Comparison of ENCODE assay signal across 8 cellular contexts in genomic region chr14:53217283-53217994, GRCh38.
DNase-seq lines count a peak whose midpoint lies in the region; ATAC-seq lines count a peak whose summit lies in the region.

No MANE protein-coding gene starts in this region.

- no peaks in the 10 kb centered on the region for H3K27me3 ChIP-seq in esophagus (ENCODE audit: control insufficient read depth in 1 of 2, insufficient read depth in 2 of 2, low read length in 2 of 2)
- H3K27me3 ChIP-seq in naive thymus-derived CD4-positive, alpha-beta T cell (ENCODE audit: control insufficient read depth in 2 of 2, insufficient read depth in 2 of 2, low read length in 2 of 2): no peaks in the 10 kb centered on the region

- ATAC-seq in GM19452 (IDR thresholded peaks at IDR 0.05; ENCODE audit: unreplicated experiment) (peak; percentile 99), HG03565 (IDR thresholded peaks at IDR 0.05; ENCODE audit: unreplicated experiment) (peak; percentile 92)
- ATAC-seq in naive thymus-derived CD4-positive, alpha-beta T cell: peak; percentile 96
- peak; percentile 98 for ATAC-seq in stimulated activated naive B cell treated with anti-CD40 and anti-IgM and Interleukin-4, amounts not matched to agents 10 μg/mL and 1 μg/mL and 100 μg/mL, for 72 hours (replicated peaks)

- H3K36me3 ChIP-seq in esophagus (ENCODE audit: control insufficient read depth in 2 of 2, insufficient read depth in 2 of 2, low read length in 1 of 2): no peaks in the 10 kb centered on the region
- no peaks in the 10 kb centered on the region for H3K36me3 ChIP-seq in naive thymus-derived CD4-positive, alpha-beta T cell (ENCODE audit: control insufficient read depth in 2 of 3, insufficient read depth in 3 of 3, low read length in 3 of 3)

- H3K36me3 Mint-ChIP-seq in naive thymus-derived CD4-positive, alpha-beta T cell: peaks cover 0 to 2% (median 0%) of the 10 kb centered on the region in 5 donors
- H3K36me3 Mint-ChIP-seq in stimulated activated naive B cell treated with anti-CD40 and anti-IgM and Interleukin-4, amounts not matched to agents 10 μg/mL and 1 μg/mL and 100 μg/mL, for 72 hours: no peaks in the 10 kb centered on the region

- peaks cover 0 to 2% (median 0%) of the 10 kb centered on the region in 5 donors for H3K27me3 Mint-ChIP-seq in naive thymus-derived CD4-positive, alpha-beta T cell
- H3K27me3 Mint-ChIP-seq in stimulated activated naive B cell treated with anti-CD40 and anti-IgM and Interleukin-4, amounts not matched to agents 10 μg/mL and 1 μg/mL and 100 μg/mL, for 72 hours: no peaks in the 10 kb centered on the region

- H3K9me3 ChIP-seq in esophagus (ENCODE audit: control insufficient read depth in 2 of 2, insufficient read depth in 1 of 2, low read depth in 1 of 2, low read length in 1 of 2): no peaks in the 10 kb centered on the region
- H3K9me3 ChIP-seq in naive thymus-derived CD4-positive, alpha-beta T cell (ENCODE audit: control insufficient read depth in 2 of 3, low read length in 3 of 3): no peaks in the 10 kb centered on the region

- DNase-seq in COR-L47 (lab: John Stamatoyannopoulos, UW) (peak; percentile 20), NOMO-1 (lab: John Stamatoyannopoulos, UW; ENCODE audit: unreplicated experiment in 2 of 2) (peak; percentile 72 to 90)
- DNase-seq in activated CD8-positive, alpha-beta memory T cell treated with anti-CD3 and anti-CD28 coated beads, Interleukin-2, amount 50 U/mL, for 24 hours (ENCODE audit: extremely low read depth): peak; percentile 30
- DNase-seq in naive thymus-derived CD4-positive, alpha-beta T cell: peak; percentile 51 to 85 (median 67)
- DNase-seq in stimulated activated naive B cell treated with anti-CD40 and anti-IgM and Interleukin-4, amounts not matched to agents 10 μg/mL and 1 μg/mL and 100 μg/mL, for 72 hours: peak; percentile 81

- CTCF ChIA-PET in naive thymus-derived CD4-positive, alpha-beta T cell (lab: Charles Lee): interaction anchor here (1.0 to 1.2 kb wide), 4 partner anchors 12 to 90 kb away, joined by 3 to 4 read pairs (median 4); no protein-coding TSS in a partner anchor

- H3K4me1 ChIP-seq in esophagus (ENCODE audit: control insufficient read depth in 2 of 2, insufficient read depth in 2 of 2, low read length in 1 of 2): peaks cover 0 to 3% of the 10 kb centered on the region in 2 donors
- H3K4me1 ChIP-seq in naive thymus-derived CD4-positive, alpha-beta T cell (ENCODE audit: control insufficient read depth in 2 of 2, insufficient read depth in 2 of 2, low read length in 2 of 2): peaks cover 5 to 6% of the 10 kb centered on the region in 2 donors

- 0 to 1% methylated on average over 38 to 39 of the region's 39 CpGs for WGBS in esophagus, 2 donors

- no peaks in the 10 kb centered on the region for H3K9me3 Mint-ChIP-seq in naive thymus-derived CD4-positive, alpha-beta T cell
- H3K9me3 Mint-ChIP-seq in stimulated activated naive B cell treated with anti-CD40 and anti-IgM and Interleukin-4, amounts not matched to agents 10 μg/mL and 1 μg/mL and 100 μg/mL, for 72 hours: no peaks in the 10 kb centered on the region

- intact Hi-C loops in naive thymus-derived CD4-positive, alpha-beta T cell (cut with micrococcal nuclease): loop anchor here (1.0 to 5.0 kb wide), 5 partner anchors 64 to 665 kb away; partner anchors contain the start of genes DDHD1 (in 1 of the 2), GPR137C (in 1 of the 2) and TXNDC16 (in 1 of the 2)

- peaks cover 5 to 20% (median 12%) of the 10 kb centered on the region in 7 donors for H3K4me1 Mint-ChIP-seq in naive thymus-derived CD4-positive, alpha-beta T cell
- H3K4me1 Mint-ChIP-seq in stimulated activated naive B cell treated with anti-CD40 and anti-IgM and Interleukin-4, amounts not matched to agents 10 μg/mL and 1 μg/mL and 100 μg/mL, for 72 hours: peaks cover 6 to 13% of the 10 kb centered on the region in 2 donors

- H3K27ac Mint-ChIP-seq in naive thymus-derived CD4-positive, alpha-beta T cell: peak overlapping the region in 8 of 9 donors; percentile 46 to 90 (median 76)
- H3K27ac Mint-ChIP-seq in stimulated activated naive B cell treated with anti-CD40 and anti-IgM and Interleukin-4, amounts not matched to agents 10 μg/mL and 1 μg/mL and 100 μg/mL, for 72 hours: peak overlapping the region; percentile 83

- peak overlapping the region; percentile 70 to 94 (median 90) for H3K4me3 Mint-ChIP-seq in naive thymus-derived CD4-positive, alpha-beta T cell
- H3K4me3 Mint-ChIP-seq in stimulated activated naive B cell treated with anti-CD40 and anti-IgM and Interleukin-4, amounts not matched to agents 10 μg/mL and 1 μg/mL and 100 μg/mL, for 72 hours: peak overlapping the region; percentile 88 to 91

- peak overlapping the region; percentile 57 to 65 for H3K4me3 ChIP-seq in esophagus (ENCODE audit: low read depth in 1 of 2, low read length in 2 of 2)
- H3K4me3 ChIP-seq in naive thymus-derived CD4-positive, alpha-beta T cell (ENCODE audit: low read length): peak overlapping the region; percentile 72

- POLR2A ChIA-PET in naive thymus-derived CD4-positive, alpha-beta T cell (lab: Charles Lee): interaction anchor here (2.4 kb wide), 1 partner anchor 64 kb away, joined by 14 read pairs; the partner anchor contains the start of gene DDHD1

- peak overlapping the region in 1 of 2 donors; percentile 18 for H3K27ac ChIP-seq in esophagus (ENCODE audit: low read depth in 2 of 2, low read length in 1 of 2)
- peak overlapping the region; percentile 56 for H3K27ac ChIP-seq in naive thymus-derived CD4-positive, alpha-beta T cell (ENCODE audit: low read depth, low read length)

Comparison
In these comparisons a context has a peak if more than half of its experiments do, and no peak if none do; other contexts are left out.
1. DNase-seq: peak in every context shown above with its lines; median percentile 81 in NOMO-1; 81 in stimulated activated naive B cell treated with anti-CD40 and anti-IgM and Interleukin-4, amounts not matched to agents 10 μg/mL and 1 μg/mL and 100 μg/mL, for 72 hours; 67 in naive thymus-derived CD4-positive, alpha-beta T cell; 30 in activated CD8-positive, alpha-beta memory T cell treated with anti-CD3 and anti-CD28 coated beads, Interleukin-2, amount 50 U/mL, for 24 hours; 20 in COR-L47.